In genomic region chr5:137036630-137037029, GRCh38 we compare ENCODE assay signal across 19 cellular contexts.
A peak's percentile ranks its signal among the peaks of the same experiment; 100 is the strongest.
DNase-seq lines count a peak whose midpoint lies in the region; ATAC-seq and TF ChIP-seq lines count a peak whose summit lies in the region.
"Had no signal": no experiment of that assay in that cellular context is flagged by ENCODE, and none has a peak within 500 bp of the region (broad histone marks: within the 10 kb centered on the region; RNA-seq: fewer than 3 reads in every experiment).

No MANE protein-coding gene starts in this region.

- peak overlapping the region in 1 of 2 experiments; percentile 15; a peak in 2 of 5 replicates for H3K4me3 Mint-ChIP-seq in H9
- no peak overlapping the region for H3K4me3 Mint-ChIP-seq in T-cell

- H3K27me3 ChIP-seq in H9 (ENCODE audit: insufficient read depth, low read length), result no peaks in the 10 kb centered on the region
- H3K27me3 ChIP-seq in mesendoderm (ENCODE audit: insufficient read depth, low read length, poor library complexity), result no peaks in the 10 kb centered on the region
- 0 out of 2 replicates have a peak, but pooled peaks cover 4% of the 10 kb centered on the region for H3K27me3 ChIP-seq in HAP-1 (ENCODE audit: low read depth)
- no peaks in the 10 kb centered on the region for H3K27me3 ChIP-seq in transverse colon
- H3K27me3 ChIP-seq: MG63, right atrium auricular region had no signal

- no peak overlapping the region for H3T11ph ChIP-seq in H9 (ENCODE audit: low read length)

- POLR2A ChIA-PET in T-cell (lab: Charles Lee), result no interaction called here

- in situ Hi-C loops in HAP-1 (cut with MboI; ENCODE audit: low sequenced_read_pairs), result no loop called here
- in situ Hi-C loops in transverse colon (cut with MboI; ENCODE audit: low pct_ligation_motif_present in 1 of 4, low pct_unique_long_range_greater_than_20kb in 1 of 4, low sequenced_read_pairs in 3 of 4), result no loop called here

- H3K18ac ChIP-seq in H9 (ENCODE audit: insufficient read length, low read depth, low read length), result no peak overlapping the region
- no peak overlapping the region for H3K18ac ChIP-seq in mesendoderm (ENCODE audit: low read length)

- H3K9me3 Mint-ChIP-seq in H9 (no peaks in the 10 kb centered on the region), T-cell (no peaks in the 10 kb centered on the region)
- H3K9me3 Mint-ChIP-seq: activated T-helper 2 cell treated with anti-CD3 and anti-CD28 coated beads, Interferon-gamma antibody, Interleukin-2, Interleukin-4, amounts not matched to agents 10 μg/mL and 5 μg/mL and 100 μg/mL, durations not matched to agents 14 hours and 24 hours and 36 hours had no signal

- H3K9me3 ChIP-seq in H9 (ENCODE audit: control insufficient read depth, low read depth, low read length), result no peaks in the 10 kb centered on the region
- H3K9me3 ChIP-seq in HAP-1, result no peaks in the 10 kb centered on the region
- H3K9me3 ChIP-seq in transverse colon, result no peaks in the 10 kb centered on the region
- H3K9me3 ChIP-seq: thoracic aorta had no signal

- H3K36me3 ChIP-seq in mesendoderm (ENCODE audit: control insufficient read depth, insufficient read depth, low read length) (no peaks in the 10 kb centered on the region), HAP-1 (replicated peaks) (no peaks in the 10 kb centered on the region), transverse colon (no peaks in the 10 kb centered on the region)
- H3K36me3 ChIP-seq: esophagus muscularis mucosa, left ventricle myocardium inferior, right atrium auricular region, thoracic aorta had no signal

- H2BK15ac ChIP-seq in H9 (ENCODE audit: low read depth, low read length) (no peak overlapping the region), mesendoderm (replicated peaks; ENCODE audit: low read depth) (no peak overlapping the region)

- no peaks in the 10 kb centered on the region for H4K20me1 ChIP-seq in H9 (ENCODE audit: control insufficient read depth, insufficient read depth, insufficient read length)

- H3K4me1 ChIP-seq in H9 (ENCODE audit: insufficient read depth, low read length), result peaks cover 12% of the 10 kb centered on the region
- H3K4me1 ChIP-seq in mesendoderm (ENCODE audit: control insufficient read depth, low read depth, low read length), result peaks cover 13% of the 10 kb centered on the region
- H3K4me1 ChIP-seq in HAP-1, result no peaks in the 10 kb centered on the region
- no peaks in the 10 kb centered on the region for H3K4me1 ChIP-seq in transverse colon
- H3K4me1 ChIP-seq: esophagus muscularis mucosa, left ventricle myocardium inferior, right atrium auricular region had no signal

- H3K4me2 ChIP-seq in H9 (ENCODE audit: insufficient read depth, insufficient read length, low read length), result peak overlapping the region; percentile 19
- no peak overlapping the region for H3K4me2 ChIP-seq in mesendoderm (ENCODE audit: low read length)

- H3K4me3 ChIP-seq in mesendoderm (ENCODE audit: low read length), result no peak overlapping the region
- no peak overlapping the region for H3K4me3 ChIP-seq in HAP-1
- H3K4me3 ChIP-seq in transverse colon, result no peak overlapping the region
- H3K4me3 ChIP-seq: esophagus muscularis mucosa, left ventricle myocardium inferior, MG63, right atrium auricular region, thoracic aorta had no signal

- H2BK120ac ChIP-seq in H9 (ENCODE audit: low read depth, low read length, poor library complexity, severe bottlenecking) (no peak overlapping the region), mesendoderm (ENCODE audit: low read depth, low read length) (no peak overlapping the region)

- no peak overlapping the region for H2BK20ac ChIP-seq in H9 (ENCODE audit: low read depth, low read length, poor library complexity, severe bottlenecking)

- WGBS in H9 (ENCODE audit: extremely low coverage, insufficient read length, low lambda C conversion rate), result no CpG with 5 or more reads among the region's 7 CpGs
- no CpG with 5 or more reads among the region's 7 CpGs for WGBS in mesendoderm (ENCODE audit: extremely low coverage, insufficient coverage, low lambda C conversion rate)
- 20 to 44% methylated on average over 1 to 7 of the region's 7 CpGs for WGBS in transverse colon (ENCODE audit: low coverage in 1 of 2), 2 donors

- H3K4ac ChIP-seq in H9 (ENCODE audit: low read depth, low read length), result no peak overlapping the region
- H3K4ac ChIP-seq in mesendoderm (ENCODE audit: low read depth, low read length), result no peak overlapping the region

- no peaks in the 10 kb centered on the region for H3K79me1 ChIP-seq in H9 (ENCODE audit: insufficient read depth, low read depth, low read length, poor library complexity, severe bottlenecking)
- no peaks in the 10 kb centered on the region for H3K79me1 ChIP-seq in mesendoderm (ENCODE audit: low read length)

- H3K23ac ChIP-seq in H9 (ENCODE audit: insufficient read length, low read depth, low read length) (no peak overlapping the region), mesendoderm (ENCODE audit: low read length) (no peak overlapping the region)

- H3K27ac Mint-ChIP-seq in H9 (peak overlapping the region; percentile 17 to 78 (median 55); a peak in 4 of 7 replicates), T-cell (no peak overlapping the region)
- H3K27ac Mint-ChIP-seq: activated T-helper 2 cell treated with anti-CD3 and anti-CD28 coated beads, Interferon-gamma antibody, Interleukin-2, Interleukin-4, amounts not matched to agents 10 μg/mL and 5 μg/mL and 100 μg/mL, durations not matched to agents 14 hours and 24 hours and 36 hours; naive B cell had no signal

- TF ChIP-seq POLR2A in transverse colon (IDR thresholded peaks at IDR 0.05), result no peak

- DNase-seq in H9, result peak; percentile 83
- peak; percentile 81 for DNase-seq in NCI-H2029 treated with DMSO at 0.1 percent for 48 hours (lab: John Stamatoyannopoulos, UW)
- DNase-seq in NCI-H748 treated with DMSO at 0.1 percent for 48 hours (lab: John Stamatoyannopoulos, UW), result peak; percentile 11
- DNase-seq in mesendoderm, result peak; percentile 97
- no peak for DNase-seq in HAP-1 (ENCODE audit: low spot score in 2 of 2)
- DNase-seq in T-cell, result no peak
- DNase-seq in transverse colon, result no peak
- DNase-seq: amygdala; hippocampal formation; left ventricle myocardium inferior; MG63; naive B cell; PC-3; stimulated activated CD4-positive, alpha-beta T cell treated with anti-CD3 and anti-CD28 coated beads, Interleukin-2, amount 100 ng/mL, for 24 hours had no signal

- H2AFZ ChIP-seq in H9 (ENCODE audit: low read length), result no peak overlapping the region

- H4K8ac ChIP-seq in H9 (replicated peaks; ENCODE audit: insufficient read length, low read depth, low read length), result no peak overlapping the region
- no peak overlapping the region for H4K8ac ChIP-seq in mesendoderm (ENCODE audit: low read depth, low read length)

- no peak overlapping the region for H3K14ac ChIP-seq in H9 (ENCODE audit: insufficient read depth, low read length)

- intact Hi-C loops in transverse colon (cut with DNase I; ENCODE audit: low total_unique reads), result no loop called here

- H2AK5ac ChIP-seq in H9 (ENCODE audit: insufficient read length, low read length) (no peak overlapping the region), mesendoderm (ENCODE audit: low read length) (no peak overlapping the region)

- H3K4me1 Mint-ChIP-seq in H9 (peaks cover 50 to 60% of the 10 kb centered on the region in 2 experiments), T-cell (no peaks in the 10 kb centered on the region)
- H3K4me1 Mint-ChIP-seq: naive B cell had no signal

- no peak overlapping the region for H4K5ac ChIP-seq in H9 (ENCODE audit: insufficient read length, low read depth, low read length)
- H4K5ac ChIP-seq in mesendoderm (ENCODE audit: low read length), result no peak overlapping the region

- no peaks in the 10 kb centered on the region for H3K23me2 ChIP-seq in H9 (ENCODE audit: insufficient read length, low read depth, low read length, poor library complexity, severe bottlenecking)

- H3K56ac ChIP-seq in H9 (ENCODE audit: insufficient read length, low read depth, low read length) (no peak overlapping the region), mesendoderm (ENCODE audit: low read length) (no peak overlapping the region)

- H3K9ac ChIP-seq in H9 (ENCODE audit: extremely low read depth, insufficient read length, low read length) (no peak overlapping the region), mesendoderm (ENCODE audit: low read length) (no peak overlapping the region)

- H3K36me3 Mint-ChIP-seq in H9 (ENCODE audit: insufficient read depth in 1 of 3, low read depth in 3 of 3), result no peaks in the 10 kb centered on the region
- H3K36me3 Mint-ChIP-seq in T-cell, result no peaks in the 10 kb centered on the region
- H3K36me3 Mint-ChIP-seq: naive B cell had no signal

- CTCF ChIA-PET in T-cell (lab: Charles Lee), result no interaction called here

- no peak overlapping the region for H4K91ac ChIP-seq in H9 (ENCODE audit: insufficient read length, low read depth, low read length)

- no peak overlapping the region for H2BK12ac ChIP-seq in H9 (ENCODE audit: insufficient read length, low read depth, low read length)

- TF ChIP-seq CTCF in H9 (conservative IDR thresholded peaks at IDR 0.05) (no peak), transverse colon (IDR thresholded peaks at IDR 0.05) (no peak)

- no peak for TF ChIP-seq EP300 in transverse colon (IDR thresholded peaks at IDR 0.05; ENCODE audit: low read depth)

- no peak overlapping the region for H2BK5ac ChIP-seq in H9 (ENCODE audit: insufficient read length, low read length)
- no peak overlapping the region for H2BK5ac ChIP-seq in mesendoderm (ENCODE audit: low read length)

- H3K27me3 Mint-ChIP-seq in H9 (ENCODE audit: low read depth), result peaks cover 10% of the 10 kb centered on the region
- H3K27me3 Mint-ChIP-seq in T-cell, result peaks cover 3 to 4% of the 10 kb centered on the region in 2 donors

- ATAC-seq in T-cell (replicated peaks in 1 of 4) (no peak), HG02610 (IDR thresholded peaks at IDR 0.05; ENCODE audit: unreplicated experiment) (no peak)
- ATAC-seq: PC-3 had no signal

- H3K79me2 ChIP-seq in H9 (ENCODE audit: insufficient read depth, low read length), result no peaks in the 10 kb centered on the region
- no peaks in the 10 kb centered on the region for H3K79me2 ChIP-seq in mesendoderm (ENCODE audit: control insufficient read depth, insufficient read depth, low read length)

- no peak overlapping the region for H3K27ac ChIP-seq in H9 (ENCODE audit: insufficient read length, low read depth, low read length)
- H3K27ac ChIP-seq in mesendoderm (ENCODE audit: low read depth, low read length), result no peak overlapping the region
- H3K27ac ChIP-seq in transverse colon, result no peak overlapping the region
- H3K27ac ChIP-seq: esophagus muscularis mucosa, left ventricle myocardium inferior, right atrium auricular region, thoracic aorta had no signal

Comparison
In these comparisons a context has a peak if more than half of its experiments do, and no peak if none do; other contexts are left out.
1. DNase-seq: peak in H9 (single experiment), NCI-H2029 treated with DMSO at 0.1 percent for 48 hours (single experiment), NCI-H748 treated with DMSO at 0.1 percent for 48 hours (single experiment) and mesendoderm (single experiment); none in HAP-1 (0 of 2), T-cell (0 of 34) and transverse colon (single experiment).
2. H3K27ac Mint-ChIP-seq: peak in H9 (3 of 3); none in T-cell (0 of 2).